ENCODE assay signal across 1 cellular context in genomic region chr2:241798631-241799521, GRCh38.
TF ChIP-seq lines count a peak whose summit lies in the region.

No MANE protein-coding gene starts in this region.

TF ChIP-seq in HepG2, 621 proteins besides CTCF, POLR2A, EP300 and RAD21 (continued from another document and continues in another):
- TF ChIP-seq LRRFIP1 (CRISPR knock-in tag; conservative IDR thresholded peaks at IDR 0.05) (no peak), NFKB2 (CRISPR knock-in tag; IDR thresholded peaks at IDR 0.05; ENCODE audit: borderline replicate concordance) (no peak; the same call in 1 of the 2 replicates), ZNF775 (CRISPR knock-in tag; IDR thresholded peaks at IDR 0.05; ENCODE audit: borderline replicate concordance) (no peak), ZNF264 (CRISPR knock-in tag; IDR thresholded peaks at IDR 0.05) (no peak), HMGXB4 (CRISPR knock-in tag; IDR thresholded peaks at IDR 0.05; ENCODE audit: borderline replicate concordance in 1 of 2, low read depth in 1 of 2) (peak in 1 of 2 experiments; percentile 33; a peak in 1 of 4 replicates), TBX2 (CRISPR knock-in tag; IDR thresholded peaks at IDR 0.05; ENCODE audit: borderline replicate concordance) (0 out of 2 replicates have a peak, but pooled peaks have one; percentile 29), SALL2 (CRISPR knock-in tag; IDR thresholded peaks at IDR 0.05) (no peak), ZNF580 (CRISPR knock-in tag; IDR thresholded peaks at IDR 0.05; ENCODE audit: borderline replicate concordance, low read depth) (no peak), PITX1 (CRISPR knock-in tag; IDR thresholded peaks at IDR 0.05) (peak; percentile 51; the same call in 1 of the 2 replicates), BCL3 (CRISPR knock-in tag; IDR thresholded peaks at IDR 0.05) (no peak), ZNF232 (CRISPR knock-in tag; IDR thresholded peaks at IDR 0.05; ENCODE audit: borderline replicate concordance) (no peak), TOE1 (CRISPR knock-in tag; IDR thresholded peaks at IDR 0.05) (no peak), RNF219 (CRISPR knock-in tag; IDR thresholded peaks at IDR 0.05) (no peak), ZNF776 (CRISPR knock-in tag; IDR thresholded peaks at IDR 0.05) (no peak), NONO (IDR thresholded peaks at IDR 0.05) (no peak), NONO (CRISPR knock-in tag; conservative IDR thresholded peaks at IDR 0.05) (no peak), SP140L (CRISPR knock-in tag; IDR thresholded peaks at IDR 0.05; ENCODE audit: borderline replicate concordance) (no peak), ZBTB2 (CRISPR knock-in tag; IDR thresholded peaks at IDR 0.05; ENCODE audit: low read depth) (no peak), ZNF431 (CRISPR knock-in tag; IDR thresholded peaks at IDR 0.05; ENCODE audit: borderline replicate concordance, low read depth) (no peak), ZNF512B (CRISPR knock-in tag; IDR thresholded peaks at IDR 0.05; ENCODE audit: borderline replicate concordance) (no peak), IKZF4 (CRISPR knock-in tag; IDR thresholded peaks at IDR 0.05; ENCODE audit: borderline replicate concordance, low read depth, not compliant biosample characterization) (no peak), DBP (CRISPR knock-in tag; IDR thresholded peaks at IDR 0.05; ENCODE audit: not compliant biosample characterization) (no peak), HOXA5 (CRISPR knock-in tag; IDR thresholded peaks at IDR 0.05) (no peak), THAP8 (CRISPR knock-in tag; IDR thresholded peaks at IDR 0.05; ENCODE audit: borderline replicate concordance) (no peak), BHLHE40 (IDR thresholded peaks at IDR 0.05; ENCODE audit: low read length) (no peak), ZNF777 (CRISPR knock-in tag; IDR thresholded peaks at IDR 0.05) (no peak), ZNF749 (CRISPR knock-in tag; IDR thresholded peaks at IDR 0.05; ENCODE audit: borderline replicate concordance) (no peak), HBP1 (CRISPR knock-in tag; IDR thresholded peaks at IDR 0.05; ENCODE audit: low read depth) (no peak), ZNF7 (CRISPR knock-in tag; IDR thresholded peaks at IDR 0.05) (no peak), ZNF382 (CRISPR knock-in tag; IDR thresholded peaks at IDR 0.05; ENCODE audit: borderline replicate concordance) (no peak), ZFX (CRISPR knock-in tag; IDR thresholded peaks at IDR 0.05; ENCODE audit: low read depth) (peak; percentile 72), HNF4A (CRISPR knock-in tag; IDR thresholded peaks at IDR 0.05) (no peak), ZXDC (CRISPR knock-in tag; IDR thresholded peaks at IDR 0.05) (no peak), CSRNP1 (CRISPR knock-in tag; IDR thresholded peaks at IDR 0.05) (peak; percentile 48; the same call in 1 of the 2 replicates), ZNF547 (CRISPR knock-in tag; IDR thresholded peaks at IDR 0.05) (peak; percentile 64; the same call in 1 of the 2 replicates), SATB2 (CRISPR knock-in tag; IDR thresholded peaks at IDR 0.05) (no peak)
